In the genomic region with DNA sequence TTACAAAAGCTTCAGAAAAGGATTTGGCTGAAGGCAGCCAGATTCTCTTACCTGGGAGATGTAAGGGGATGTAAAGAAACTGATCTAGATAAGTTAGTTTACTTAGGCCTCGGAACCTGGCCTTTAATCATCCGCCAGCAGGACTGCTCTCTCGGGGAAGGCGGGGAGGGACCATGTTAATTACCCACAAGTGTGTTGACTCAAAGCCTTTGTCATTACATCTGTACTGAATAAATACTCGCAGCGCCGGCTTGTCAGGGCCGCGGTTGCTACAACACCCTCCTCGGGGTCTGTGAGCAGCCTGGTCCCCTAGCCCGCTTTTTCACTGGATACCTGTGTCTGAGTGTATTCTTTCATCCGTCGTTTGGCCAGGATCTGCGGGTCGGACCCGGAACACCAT, we compare ENCODE assay signal across 23 cellular contexts. TPM values are rescaled to one million over a fixed set of nuclear protein-coding genes. Genes with fewer than 3 reads are reported as not detected.
DNase-seq lines count a peak whose midpoint lies in the region; ATAC-seq and TF ChIP-seq lines count a peak whose summit lies in the region.
"Had no signal": no experiment of that assay in that cellular context is flagged by ENCODE, and none has a peak within 500 bp of the region (broad histone marks: within the 10 kb centered on the region; RNA-seq: fewer than 3 reads in every experiment).

No MANE protein-coding gene starts in this region.

- TF ChIP-seq EP300 in gastroesophageal sphincter (IDR thresholded peaks at IDR 0.05): no peak

- no peaks in the 10 kb centered on the region for H3K4me1 Mint-ChIP-seq in GM23338
- H3K4me1 Mint-ChIP-seq in activated CD8-positive, alpha-beta memory T cell treated with anti-CD3 and anti-CD28 coated beads, Interleukin-2, amount 10 ng/mL, durations not matched to agents 7 days and 5 days: peaks cover 26% of the 10 kb centered on the region

- no peak overlapping the region for H3K4me3 Mint-ChIP-seq in GM23338
- no peak overlapping the region for H3K4me3 Mint-ChIP-seq in activated CD8-positive, alpha-beta memory T cell treated with anti-CD3 and anti-CD28 coated beads, Interleukin-2, amount 10 ng/mL, durations not matched to agents 7 days and 5 days
- H3K4me3 Mint-ChIP-seq: activated naive CD4-positive, alpha-beta T cell treated with anti-CD3 and anti-CD28 coated beads, Interleukin-2, amount 10 ng/mL, durations not matched to agents 7 days and 5 days; naive B cell; T-helper 17 cell had no signal

- peaks cover 6% of the 10 kb centered on the region for H3K4me1 ChIP-seq in GM23338 (ENCODE audit: insufficient read depth)
- H3K4me1 ChIP-seq in gastroesophageal sphincter: peaks cover under 1 to 78% (median 4%) of the 10 kb centered on the region in 3 donors
- H3K4me1 ChIP-seq in rectal smooth muscle tissue (ENCODE audit: control insufficient read depth, insufficient read depth, low read length): peaks cover 5% of the 10 kb centered on the region

- TF ChIP-seq CTCF in GM23338 (conservative IDR thresholded peaks at IDR 0.05; ENCODE audit: low read depth in 2 of 2) (no peak), gastroesophageal sphincter (IDR thresholded peaks at IDR 0.05) (no peak)

- H3K9me3 ChIP-seq in gastroesophageal sphincter: no peaks in the 10 kb centered on the region
- H3K9me3 ChIP-seq: SK-N-SH, thoracic aorta, vagina had no signal

- H3K4me2 ChIP-seq in GM23338: no peak overlapping the region
- H3K4me2 ChIP-seq: SK-N-SH had no signal

- peaks cover 98% of the 10 kb centered on the region for H3K79me2 ChIP-seq in GM23338 (replicated peaks; ENCODE audit: insufficient read depth)

- CTCF ChIA-PET in activated CD8-positive, alpha-beta memory T cell treated with anti-CD3 and anti-CD28 coated beads, Interleukin-2, amount 10 ng/mL, durations not matched to agents 7 days and 5 days (lab: Charles Lee): no interaction called here

- H3K36me3 Mint-ChIP-seq in GM23338 (ENCODE audit: low read depth): peaks cover 27% of the 10 kb centered on the region
- H3K36me3 Mint-ChIP-seq in activated CD8-positive, alpha-beta memory T cell treated with anti-CD3 and anti-CD28 coated beads, Interleukin-2, amount 10 ng/mL, durations not matched to agents 7 days and 5 days: peaks cover 44% of the 10 kb centered on the region

- H3K9me2 ChIP-seq in GM23338 (ENCODE audit: insufficient read depth): no peaks in the 10 kb centered on the region
- H3K9me2 ChIP-seq: SK-N-SH had no signal

- H3F3A ChIP-seq in GM23338 (replicated peaks; ENCODE audit: low read depth): no peaks in the 10 kb centered on the region

- no peaks in the 10 kb centered on the region; the same call in 1 of the 2 replicates for H4K20me1 ChIP-seq in GM23338 (replicated peaks; ENCODE audit: insufficient read depth)

- H3K9me3 Mint-ChIP-seq in GM23338: peaks cover 13% of the 10 kb centered on the region; the same call in 2 of the 3 replicates
- H3K9me3 Mint-ChIP-seq in activated CD8-positive, alpha-beta memory T cell treated with anti-CD3 and anti-CD28 coated beads, Interleukin-2, amount 10 ng/mL, durations not matched to agents 7 days and 5 days (ENCODE audit: low read depth): no peaks in the 10 kb centered on the region
- H3K9me3 Mint-ChIP-seq: naive B cell had no signal

- ATAC-seq in GM23338 (peak; percentile 49; the same call in 2 of the 3 replicates), gastroesophageal sphincter (no peak), HG03095 (IDR thresholded peaks at IDR 0.05; ENCODE audit: unreplicated experiment) (no peak)
- ATAC-seq in activated CD8-positive, alpha-beta memory T cell treated with anti-CD3 and anti-CD28 coated beads, Interleukin-2, amount 10 ng/mL, durations not matched to agents 7 days and 5 days: no peak
- ATAC-seq: HCT116, T-helper 17 cell had no signal

- H2AFZ ChIP-seq in GM23338: no peak overlapping the region

- WGBS in gastroesophageal sphincter (ENCODE audit: low coverage in 1 of 2), 2 donors: 45 to 80% methylated on average over 14 to 16 of the region's 16 CpGs

- DNase-seq in GM23338 (ENCODE audit: low spot score) (peak; percentile 61), NCI-H345 treated with DMSO at 0.1 percent for 48 hours (lab: John Stamatoyannopoulos, UW; ENCODE audit: unreplicated experiment) (peak; percentile 9), midbrain (lab: John Stamatoyannopoulos, UW) (no peak)
- DNase-seq in activated CD8-positive, alpha-beta memory T cell treated with anti-CD3 and anti-CD28 coated beads, Interleukin-2, amount 10 ng/mL, durations not matched to agents 7 days and 5 days: no peak
- DNase-seq: activated CD4-positive, alpha-beta T cell treated with anti-CD3 and anti-CD28 coated beads, Interleukin-2, amount 50 U/mL, for 1 hour; activated naive CD4-positive, alpha-beta T cell treated with anti-CD3 and anti-CD28 coated beads, Interleukin-2, amount 10 ng/mL, durations not matched to agents 7 days and 5 days; amniotic stem cell; cortex of kidney; EL; naive B cell; NCI-H1092; NCI-H187; NCI-H510A; SK-N-SH; stimulated activated naive CD4-positive, alpha-beta T cell treated with Interleukin-2 at 50 U/mL for 16 hours; T-helper 17 cell had no signal

- H3K27me3 Mint-ChIP-seq in GM23338 (ENCODE audit: insufficient read depth, low read depth, poor library complexity): peaks cover 3% of the 10 kb centered on the region
- no peaks in the 10 kb centered on the region for H3K27me3 Mint-ChIP-seq in activated CD8-positive, alpha-beta memory T cell treated with anti-CD3 and anti-CD28 coated beads, Interleukin-2, amount 10 ng/mL, durations not matched to agents 7 days and 5 days
- H3K27me3 Mint-ChIP-seq: activated naive CD4-positive, alpha-beta T cell treated with anti-CD3 and anti-CD28 coated beads, Interleukin-2, amount 10 ng/mL, durations not matched to agents 7 days and 5 days; naive B cell; T-helper 17 cell had no signal

- H3K27me3 ChIP-seq in GM23338 (ENCODE audit: insufficient read depth) (no peaks in the 10 kb centered on the region), gastroesophageal sphincter (no peaks in the 10 kb centered on the region), rectal smooth muscle tissue (ENCODE audit: control insufficient read depth, insufficient read depth, low read length) (no peaks in the 10 kb centered on the region)
- H3K27me3 ChIP-seq: vagina had no signal

- no peak overlapping the region for H3K9ac ChIP-seq in rectal smooth muscle tissue (ENCODE audit: low read length)
- H3K9ac ChIP-seq: SK-N-SH had no signal

- H3K27ac ChIP-seq in GM23338 (ENCODE audit: low read depth): no peak overlapping the region
- H3K27ac ChIP-seq in gastroesophageal sphincter: peak overlapping the region; percentile 12 to 77 (median 64)
- H3K27ac ChIP-seq in rectal smooth muscle tissue (ENCODE audit: low read depth, low read length): peak overlapping the region; percentile 33
- H3K27ac ChIP-seq: C4-2B, thoracic aorta, vagina had no signal

- H3K4me3 ChIP-seq in GM23338: no peak overlapping the region
- H3K4me3 ChIP-seq in gastroesophageal sphincter: peak overlapping the region in 1 of 2 donors; percentile 2
- H3K4me3 ChIP-seq in rectal smooth muscle tissue (ENCODE audit: low read length): no peak overlapping the region
- H3K4me3 ChIP-seq: thoracic aorta, vagina had no signal

- no peak overlapping the region for H3K27ac Mint-ChIP-seq in GM23338
- no peak overlapping the region for H3K27ac Mint-ChIP-seq in activated CD8-positive, alpha-beta memory T cell treated with anti-CD3 and anti-CD28 coated beads, Interleukin-2, amount 10 ng/mL, durations not matched to agents 7 days and 5 days
- H3K27ac Mint-ChIP-seq: activated naive CD4-positive, alpha-beta T cell treated with anti-CD3 and anti-CD28 coated beads, Interleukin-2, amount 10 ng/mL, durations not matched to agents 7 days and 5 days; naive B cell; T-helper 17 cell had no signal

- H3K36me3 ChIP-seq in GM23338 (ENCODE audit: insufficient read depth) (peaks cover 7% of the 10 kb centered on the region; the same call in 1 of the 2 replicates), gastroesophageal sphincter (no peaks in the 10 kb centered on the region), rectal smooth muscle tissue (ENCODE audit: control insufficient read depth, insufficient read depth, low read length) (no peaks in the 10 kb centered on the region)
- H3K36me3 ChIP-seq: thoracic aorta, vagina had no signal

- TF ChIP-seq POLR2A in gastroesophageal sphincter (IDR thresholded peaks at IDR 0.05): no peak

TF ChIP-seq in GM23338, 12 proteins besides CTCF, POLR2A, EP300 and RAD21:
- no peak for TF ChIP-seq POLR2AphosphoS5 (IDR thresholded peaks at IDR 0.05; ENCODE audit: low read depth)
- no peak for TF ChIP-seq ZNF331 (CRISPR knock-in tag; IDR thresholded peaks at IDR 0.05; ENCODE audit: low read depth)
TF ChIP-seq in GM23338: peak in this region for 0.

RNA-seq across cellular contexts. Expression of a gene that starts 6.7 kb away (rescaled TPM):
- total RNA-seq in GM23338 (2014; rRNA removed; shearing (Covaris generic)): 12.9 and 15.6 TPM in 2 replicates
- 15.5 and 16.3 TPM in 2 replicates for polyA plus RNA-seq in GM23338 (2016; fragmentation: Nextera tagmentation; extraction: Ambion mirVana)
- 100 to 1,000 TPM; 206 to 236 (median 211) TPM for total RNA-seq in gastroesophageal sphincter
- 10 to 100 TPM; 32.6 to 33.3 TPM for total RNA-seq in activated CD8-positive, alpha-beta memory T cell treated with anti-CD3 and anti-CD28 coated beads, Interleukin-2, amount 10 ng/mL, durations not matched to agents 7 days and 5 days

Comparison
In these comparisons a context has a peak if more than half of its experiments do, and no peak if none do; other contexts are left out.
1. DNase-seq: peak in GM23338 (single experiment) and NCI-H345 treated with DMSO at 0.1 percent for 48 hours (single experiment); none in midbrain (single experiment) and activated CD8-positive, alpha-beta memory T cell treated with anti-CD3 and anti-CD28 coated beads, Interleukin-2, amount 10 ng/mL, durations not matched to agents 7 days and 5 days (single experiment).
2. RNA of a gene that starts 6.7 kb away (total RNA-seq): 206 to 236 TPM in gastroesophageal sphincter; 32.6 to 33.3 TPM in activated CD8-positive, alpha-beta memory T cell treated with anti-CD3 and anti-CD28 coated beads, Interleukin-2, amount 10 ng/mL, durations not matched to agents 7 days and 5 days and 12.9 to 15.6 TPM in GM23338; every median in the first group is over 4 times any median in the second.